Comparison of ENCODE assay signal across 2 cellular contexts in genomic region chr12:38775-39174, GRCh38. TPM values are rescaled to one million over a fixed set of nuclear protein-coding genes. Genes with fewer than 3 reads are reported as not detected.
"Had no signal": no experiment of that assay in that cellular context is flagged by ENCODE, and none has a peak within 500 bp of the region (broad histone marks: within the 10 kb centered on the region; RNA-seq: fewer than 3 reads in every experiment).

No MANE protein-coding gene starts in this region.

RNA-seq across cellular contexts. Expression of gene IQSEC3, which starts 27.8 kb away (rescaled TPM):
- total RNA-seq: G401, GM12878 had no signal
- polyA plus RNA-seq: GM12878 had no signal
